ENCODE assay signal across 1 cellular context in genomic region chr18:50281972-50282520, GRCh38.
TF ChIP-seq lines count a peak whose summit lies in the region.

No MANE protein-coding gene starts in this region.

TF ChIP-seq in HEK293, 187 proteins besides CTCF, POLR2A, EP300 and RAD21 (continued from another document):
- TF ChIP-seq ZNF513 (tag by site-specific recombination; IDR thresholded peaks at IDR 0.05) (no peak), MEIS1 (CRISPR knock-in tag; IDR thresholded peaks at IDR 0.05; ENCODE audit: borderline replicate concordance) (no peak), PBX3 (CRISPR knock-in tag; IDR thresholded peaks at IDR 0.05) (no peak), ZNF488 (tag by site-specific recombination; IDR thresholded peaks at IDR 0.05) (no peak), ZNF350 (tag by site-specific recombination; IDR thresholded peaks at IDR 0.05) (no peak), PRDM2 (tag by site-specific recombination; IDR thresholded peaks at IDR 0.05; ENCODE audit: borderline replicate concordance) (0 out of 2 replicates have a peak, but pooled peaks have one; percentile 61), ZBTB44 (tag by site-specific recombination; IDR thresholded peaks at IDR 0.05) (no peak), ZNF843 (tag by site-specific recombination; IDR thresholded peaks at IDR 0.05) (0 out of 2 replicates have a peak, but pooled peaks have one; percentile 15), ZBTB10 (tag by site-specific recombination; IDR thresholded peaks at IDR 0.05) (peak; percentile 70), KLF9 (tag by site-specific recombination; IDR thresholded peaks at IDR 0.05; ENCODE audit: low read depth) (peak; percentile 85)
TF ChIP-seq in HEK293: peak in this region for 7.
